ENCODE assay signal across 9 cellular contexts in genomic region chr2:119679846-119680245, GRCh38. TPM values are rescaled to one million over a fixed set of nuclear protein-coding genes. Genes with fewer than 3 reads are reported as not detected.
A peak's percentile ranks its signal among the peaks of the same experiment; 100 is the strongest.
DNase-seq lines count a peak whose midpoint lies in the region; ATAC-seq, FAIRE-seq and TF ChIP-seq lines count a peak whose summit lies in the region.
"Had no signal": no experiment of that assay in that cellular context is flagged by ENCODE, and none has a peak within 500 bp of the region (broad histone marks: within the 10 kb centered on the region; RNA-seq: fewer than 3 reads in every experiment).

No MANE protein-coding gene starts in this region.

- POLR2A ChIA-PET in K562 (lab: Yijun Ruan, JAX), result interaction anchor here (0.5 to 1.3 kb wide), 3 partner anchors 21 to 667 kb away, joined by 3 to 4 read pairs (median 3); no protein-coding TSS in a partner anchor

- H3K4me1 ChIP-seq in left ventricle myocardium inferior (peaks cover 16% of the 10 kb centered on the region), K562 (replicated peaks in 1 of 2; ENCODE audit: control insufficient read depth in 2 of 2, insufficient read depth in 2 of 2, low read length in 2 of 2) (peaks cover 0 to 29% of the 10 kb centered on the region in 2 experiments; a peak in 3 of 5 replicates), mesodermal cell (ENCODE audit: control insufficient read depth, insufficient read depth, low read length, poor library complexity, severe bottlenecking) (peaks cover 7% of the 10 kb centered on the region), uterus (peaks cover 0 to 5% of the 10 kb centered on the region in 2 donors)

- H3K36me3 ChIP-seq in left ventricle myocardium inferior (peaks cover 10% of the 10 kb centered on the region), K562 (ENCODE audit: control insufficient read depth, insufficient read depth, low read length) (peaks cover 23% of the 10 kb centered on the region; the same call in 1 of the 3 replicates), mesodermal cell (ENCODE audit: control insufficient read depth, insufficient read depth, low read length) (peaks cover 20% of the 10 kb centered on the region), uterus (no peaks in the 10 kb centered on the region)

- peak overlapping the region; percentile 83 for H3K4me2 ChIP-seq in K562 (ENCODE audit: insufficient read depth, low read length)

- ATAC-seq in K562, result no peak
- no peak for ATAC-seq in HG03045 (IDR thresholded peaks at IDR 0.05; ENCODE audit: unreplicated experiment)

- DNase-seq in left ventricle myocardium inferior, result no peak
- no peak for DNase-seq in cardiac septum (ENCODE audit: low spot score)
- DNase-seq in K562 (ENCODE audit: extremely low read depth in 1 of 4, low spot score in 3 of 4), result peak in 1 of 4 experiments; percentile 14
- no peak for DNase-seq in uterus
- no peak for DNase-seq in NCI-H1417 treated with DMSO at 0.1 percent for 48 hours (lab: John Stamatoyannopoulos, UW)
- no peak for DNase-seq in kidney glomerular epithelial cell (lab: John Stamatoyannopoulos, UW)
- DNase-seq: NCI-H1048 had no signal

- H4K20me1 ChIP-seq in K562 (replicated peaks; ENCODE audit: control insufficient read depth, insufficient read depth, low read length), result peaks cover 7% of the 10 kb centered on the region; the same call in 1 of the 2 replicates

- intact Hi-C loops in left ventricle myocardium inferior (cut with micrococcal nuclease) (no loop called here), cardiac septum (cut with DNase I) (no loop called here), K562 (cut with micrococcal nuclease) (no loop called here), uterus (cut with DNase I; ENCODE audit: low total_unique reads) (no loop called here)

- TF ChIP-seq RAD21 in K562 (CRISPR knock-in tag; conservative IDR thresholded peaks at IDR 0.05 in 1 of 2, IDR thresholded peaks at IDR 0.05 in 1 of 2), result no peak

- peaks cover 21% of the 10 kb centered on the region for H3K79me2 ChIP-seq in K562 (ENCODE audit: control insufficient read depth, insufficient read depth, low read length)

- H3K27me3 ChIP-seq in left ventricle myocardium inferior (ENCODE audit: low read depth), result no peaks in the 10 kb centered on the region
- peaks cover 6 to 7% of the 10 kb centered on the region in 2 experiments; a peak in 3 of 5 replicates for H3K27me3 ChIP-seq in K562 (ENCODE audit: control insufficient read depth in 2 of 2, insufficient read depth in 2 of 2, low read length in 2 of 2)
- H3K27me3 ChIP-seq in uterus, result no peaks in the 10 kb centered on the region

- TF ChIP-seq POLR2A in K562 (conservative IDR thresholded peaks at IDR 0.05) (no peak), uterus (IDR thresholded peaks at IDR 0.05) (no peak)

- TF ChIP-seq EP300 in K562 (IDR thresholded peaks at IDR 0.05; ENCODE audit: low read length), result no peak

- WGBS in K562 (ENCODE audit: insufficient coverage, low coverage, missing lambda C conversion rate), result 0% methylated on average over 2 of the region's 2 CpGs
- WGBS in mesodermal cell (ENCODE audit: insufficient coverage in 2 of 2), 2 experiments, result 61 to 82% methylated on average over 2 of the region's 2 CpGs

- H3K9me3 ChIP-seq in left ventricle myocardium inferior (replicated peaks) (no peaks in the 10 kb centered on the region), K562 (replicated peaks; ENCODE audit: control insufficient read depth, insufficient read depth, low read depth, low read length) (no peaks in the 10 kb centered on the region), mesodermal cell (ENCODE audit: control insufficient read depth, low read length) (no peaks in the 10 kb centered on the region), uterus (no peaks in the 10 kb centered on the region)

- FAIRE-seq in K562 (lab: Jason Lieb, UNC), result no peak

- H3K9me1 ChIP-seq in K562 (ENCODE audit: control insufficient read depth, insufficient read depth, low read length), result peaks cover 3% of the 10 kb centered on the region

- CTCF ChIA-PET in K562 (lab: Yijun Ruan, JAX; ENCODE audit: low intra/inter-chr PET ratio), result no interaction called here

- TSS peak; percentile 81 for BruUV-seq in K562 (replicated peaks; lab: Mats Ljungman, UMichigan)

- TF ChIP-seq CTCF in left ventricle myocardium inferior (IDR thresholded peaks at IDR 0.05; ENCODE audit: borderline replicate concordance), result no peak
- no peak for TF ChIP-seq CTCF in K562 (IDR thresholded peaks at IDR 0.05 in 2 of 3, conservative IDR thresholded peaks at IDR 0.05 in 1 of 3; ENCODE audit: insufficient read depth in 2 of 3, low read depth in 1 of 3, low read length in 3 of 3)
- no peak for TF ChIP-seq CTCF in uterus (IDR thresholded peaks at IDR 0.05)

- H3K9ac ChIP-seq in K562 (ENCODE audit: insufficient read depth in 1 of 2, low read depth in 2 of 2, low read length in 2 of 2), result peak overlapping the region; percentile 71 to 80; a peak in 3 of 4 replicates

- in situ Hi-C loops in K562 (cut with MboI), result no loop called here

- no peak overlapping the region for H2AFZ ChIP-seq in K562 (ENCODE audit: low read depth, low read length)

- no peak overlapping the region for H3K27ac ChIP-seq in left ventricle myocardium inferior (replicated peaks)
- no peak overlapping the region; the same call in 1 of the 3 replicates for H3K27ac ChIP-seq in K562 (ENCODE audit: extremely low read depth, low read depth, low read length)
- H3K27ac ChIP-seq in mesodermal cell (ENCODE audit: low read depth, low read length, severe bottlenecking), result no peak overlapping the region
- no peak overlapping the region for H3K27ac ChIP-seq in uterus

- peak overlapping the region; percentile 95 for H3K4me3 ChIP-seq in left ventricle myocardium inferior
- peak overlapping the region; percentile 83 for H3K4me3 ChIP-seq in K562
- peak overlapping the region; percentile 80 for H3K4me3 ChIP-seq in mesodermal cell (ENCODE audit: extremely low read depth, insufficient read depth, low read length, poor library complexity, severe bottlenecking)
- peak overlapping the region; percentile 61 to 94 for H3K4me3 ChIP-seq in uterus

TF ChIP-seq in K562, 482 proteins besides CTCF, POLR2A, EP300 and RAD21:
- TF ChIP-seq SP2 (IDR thresholded peaks at IDR 0.05; ENCODE audit: extremely low read depth, low read depth, low read length, poor library complexity, severe bottlenecking), result no peak
- TF ChIP-seq SP1 (CRISPR knock-in tag; IDR thresholded peaks at IDR 0.05), result no peak
- TF ChIP-seq BCL6 (CRISPR knock-in tag; IDR thresholded peaks at IDR 0.05), result no peak
- no peak for TF ChIP-seq SMAD4 (CRISPR knock-in tag; conservative IDR thresholded peaks at IDR 0.05)
TF ChIP-seq in K562: peak in this region for 0.

RNA-seq across cellular contexts. Expression of gene TMEM177, which starts 0.8 kb away (rescaled TPM):
- total RNA-seq in left ventricle myocardium inferior, result 8.6 TPM
- 6.9 TPM for total RNA-seq in cardiac septum
- total RNA-seq in K562 (2011; cell fraction: chromatin; rRNA removed; ENCODE audit: low replicate concordance), result 17.3 and 28.8 TPM in 2 replicates
- 25.7 and 32.4 TPM in 2 replicates for total RNA-seq in K562 (2011; cell fraction: nucleolus; rRNA removed)
- total RNA-seq in K562 (2011; cell fraction: nucleoplasm; rRNA removed), result 25.3 and 32.2 TPM in 2 replicates
- total RNA-seq in K562 (2014; rRNA removed), result 31.3 and 42.7 TPM in 2 replicates
- total RNA-seq in K562 (2014; rRNA removed; fragmentation: Illumina TruSeq; extraction: Trizol), result 12.9 and 19.4 TPM in 2 replicates
- total RNA-seq in K562 (2015; rRNA removed; fragmentation: Illumina TruSeq; extraction: Trizol), result 26.5 and 29.7 TPM in 2 replicates
- total RNA-seq in K562 (2021), result 30.8 and 31.6 TPM in 2 replicates
- polyA plus RNA-seq in K562 (2011; rRNA removed), result 19.1 and 22.2 TPM in 2 replicates
- polyA plus RNA-seq in K562 (2011; cell fraction: cytosol; rRNA removed), result 29.8 and 77.4 TPM in 2 replicates
- 18.2 and 29.2 TPM in 2 replicates for polyA plus RNA-seq in K562 (2011; cell fraction: nucleus; rRNA removed)
- 17.6 and 24.9 TPM in 2 replicates for polyA plus RNA-seq in K562 (2012)
- 30.2 and 31.8 TPM in 2 replicates for polyA plus RNA-seq in K562 (2014; fragmentation: Illumina TruSeq; extraction: Trizol)
- polyA plus RNA-seq in K562 (2014; fragmentation: Nextera tagmentation; extraction: Ambion mirVana), result 10 to 100 TPM in 1 of 2 experiments, 1 to 10 TPM in 1; 9.1 to 18.7 TPM
- 39.9 and 40.5 TPM in 2 replicates for polyA plus RNA-seq in K562 (2014; rRNA removed)
- polyA minus RNA-seq in K562 (2011; rRNA and poly(A)+ RNA removed), result 10.4 and 14.1 TPM in 2 replicates
- 10.2 and 10.3 TPM in 2 replicates for polyA minus RNA-seq in K562 (2011; cell fraction: cytosol; rRNA and poly(A)+ RNA removed)
- polyA minus RNA-seq in K562 (2011; cell fraction: nucleus; rRNA and poly(A)+ RNA removed), result 28.4 and 28.7 TPM in 2 replicates
- polyA plus RNA-seq in mesodermal cell (2013, experiment 1 of 2), result 12.2 TPM
- polyA plus RNA-seq in mesodermal cell (2013, experiment 2 of 2), result 9.7 TPM
- total RNA-seq in uterus, result 10 to 100 TPM in 3 of 4 donors, not detected in 1; 15.1 to 31.0 (median 16.0) TPM
